In genomic region chr7:43058271-43059066, GRCh38 we compare ENCODE assay signal across 12 cellular contexts. TPM values are rescaled to one million over a fixed set of nuclear protein-coding genes. Genes with fewer than 3 reads are reported as not detected.
DNase-seq lines count a peak whose midpoint lies in the region; ATAC-seq, FAIRE-seq and TF ChIP-seq lines count a peak whose summit lies in the region.
"Had no signal": no experiment of that assay in that cellular context is flagged by ENCODE, and none has a peak within 500 bp of the region (broad histone marks: within the 10 kb centered on the region; RNA-seq: fewer than 3 reads in every experiment).

No MANE protein-coding gene starts in this region.

- ATAC-seq in A549 = no peak
- peak; percentile 74 for ATAC-seq in GM19023 (IDR thresholded peaks at IDR 0.05; ENCODE audit: unreplicated experiment)
- ATAC-seq in HG02642 (IDR thresholded peaks at IDR 0.05; ENCODE audit: poor library complexity, unreplicated experiment) = peak; percentile 65
- no peak for ATAC-seq in esophagus mucosa

- H3K27ac ChIP-seq in A549 = peak overlapping the region; percentile 54 to 59
- H3K27ac ChIP-seq: ascending aorta, neutrophil, SJSA1 had no signal

- no peak for FAIRE-seq in A549 (lab: Jason Lieb, UNC)

- POLR2A ChIA-PET in A549 (lab: Yijun Ruan, JAX) = no interaction called here

- H3K4me1 ChIP-seq in A549 = no peaks in the 10 kb centered on the region
- H3K4me1 ChIP-seq: ascending aorta, SJSA1 had no signal

- no peak for TF ChIP-seq CTCF in A549 (IDR thresholded peaks at IDR 0.05)

- TF ChIP-seq EP300 in A549 (IDR thresholded peaks at IDR 0.05) = no peak

- no peak for TF ChIP-seq POLR2A in A549 (IDR thresholded peaks at IDR 0.05; ENCODE audit: low read length)

- WGBS in A549 (ENCODE audit: missing lambda C conversion rate) = 53% methylated on average over 5 of the region's 5 CpGs

- CTCF ChIA-PET in A549 (lab: Yijun Ruan, JAX) = interaction anchor here (1.2 to 1.6 kb wide), 2 partner anchors 13 to 50 kb away, joined by 3 to 4 read pairs; no protein-coding TSS in a partner anchor

- 0 out of 3 replicates have a peak, but pooled peaks cover 2% of the 10 kb centered on the region for H3K9me3 ChIP-seq in A549
- H3K9me3 ChIP-seq: ascending aorta, neutrophil, SJSA1 had no signal

- peak overlapping the region; percentile 49 for H3K4me2 ChIP-seq in A549

- TF ChIP-seq RAD21 in A549 (conservative IDR thresholded peaks at IDR 0.05 in 1 of 2, IDR thresholded peaks at IDR 0.05 in 1 of 2) = no peak

- DNase-seq in A549 (ENCODE audit: low read depth in 1 of 2, low spot score in 1 of 2) (no peak), NCI-H2227 (lab: John Stamatoyannopoulos, UW; ENCODE audit: unreplicated experiment) (peak; percentile 4), GM03348 (ENCODE audit: low spot score) (no peak)
- DNase-seq in stimulated activated CD4-positive, alpha-beta T cell treated with anti-CD3 and anti-CD28 coated beads, Interleukin-1b, Interleukin-23, amount 100 ng/mL, for 48 hours = no peak
- no peak for DNase-seq in stimulated activated CD8-positive, alpha-beta memory T cell treated with anti-CD3 and anti-CD28 coated beads, Interleukin-4, amount 100 ng/mL, for 48 hours
- DNase-seq: NCI-H187 had no signal

- peak overlapping the region; percentile 45 for H3K4me3 ChIP-seq in A549
- H3K4me3 ChIP-seq: ascending aorta, SJSA1 had no signal

TF ChIP-seq in A549, 52 proteins besides CTCF, POLR2A, EP300 and RAD21:
- TF ChIP-seq CHD4 (IDR thresholded peaks at IDR 0.05; ENCODE audit: borderline replicate concordance) (no peak), TP53 (CRISPR knock-in tag; IDR thresholded peaks at IDR 0.05) (no peak), SREBF2 (IDR thresholded peaks at IDR 0.05) (no peak), REST (IDR thresholded peaks at IDR 0.05) (no peak), MAZ (IDR thresholded peaks at IDR 0.05; ENCODE audit: borderline replicate concordance, low read depth, low read length) (no peak), NPAS2 (CRISPR knock-in tag; IDR thresholded peaks at IDR 0.05; ENCODE audit: borderline replicate concordance) (no peak), ELK1 (IDR thresholded peaks at IDR 0.05; ENCODE audit: low read depth, low read length) (no peak), PBX3 (IDR thresholded peaks at IDR 0.05) (no peak), ZFP36 (IDR thresholded peaks at IDR 0.05; ENCODE audit: borderline replicate concordance, partially characterized antibody) (no peak), HEYL (CRISPR knock-in tag; IDR thresholded peaks at IDR 0.05) (no peak), MAX (IDR thresholded peaks at IDR 0.05) (no peak), CHD2 (IDR thresholded peaks at IDR 0.05; ENCODE audit: low read length, partially characterized antibody) (no peak), JUNB (IDR thresholded peaks at IDR 0.05) (no peak), RFX5 (IDR thresholded peaks at IDR 0.05) (no peak), NR3C1 (IDR thresholded peaks at IDR 0.05) (no peak), JUN (IDR thresholded peaks at IDR 0.05) (no peak)

RNA-seq across cellular contexts. Expression of gene HECW1, which starts 54.0 kb away (rescaled TPM):
- polyA plus RNA-seq in A549 (2011; rRNA removed) = 11.3 and 16.0 TPM in 2 replicates
- 15.3 and 18.0 TPM in 2 replicates for polyA plus RNA-seq in A549 (2012; cell fraction: cytosol; rRNA removed)
- polyA plus RNA-seq in A549 (2012; cell fraction: nucleus; rRNA removed) = 22.8 and 24.7 TPM in 2 replicates
- 11.3 to 12.5 TPM (median 12.2 TPM) in 3 replicates for polyA plus RNA-seq in A549 (2017; fragmentation: RNase III; extraction: RNeasy Plus Mini Kit Qiagen cat#74134 plus additional on column Dnase treatment)
- polyA minus RNA-seq in A549 (2011; rRNA and poly(A)+ RNA removed) = 21.9 and 25.8 TPM in 2 replicates
- total RNA-seq in esophagus mucosa = 0.40 TPM
- total RNA-seq: ascending aorta had no signal

Comparison
In these comparisons a context has a peak if more than half of its experiments do, and no peak if none do; other contexts are left out.
1. ATAC-seq: peak in GM19023 (single experiment) and HG02642 (single experiment); none in A549 (0 of 2) and esophagus mucosa (single experiment).